Comparison of ENCODE assay signal across 7 cellular contexts in genomic region chr21:39803393-39803792, GRCh38. TPM values are rescaled to one million over a fixed set of nuclear protein-coding genes. Genes with fewer than 3 reads are reported as not detected.
"Had no signal": no experiment of that assay in that cellular context is flagged by ENCODE, and none has a peak within 500 bp of the region (broad histone marks: within the 10 kb centered on the region; RNA-seq: fewer than 3 reads in every experiment).

No MANE protein-coding gene starts in this region.

- DNase-seq: IMR-90, KBM-7, KG1 had no signal

- H3K4me3 ChIP-seq: K562 had no signal

- H3K27ac ChIP-seq: HL-60, KMS-11 had no signal

- ATAC-seq: HepG2, K562 had no signal

RNA-seq across cellular contexts. Expression of gene IGSF5, which starts 58.4 kb away (rescaled TPM):
- total RNA-seq: HepG2, IMR-90, K562 had no signal
